8 cellular contexts compared by ENCODE assay signal in the genomic region with DNA sequence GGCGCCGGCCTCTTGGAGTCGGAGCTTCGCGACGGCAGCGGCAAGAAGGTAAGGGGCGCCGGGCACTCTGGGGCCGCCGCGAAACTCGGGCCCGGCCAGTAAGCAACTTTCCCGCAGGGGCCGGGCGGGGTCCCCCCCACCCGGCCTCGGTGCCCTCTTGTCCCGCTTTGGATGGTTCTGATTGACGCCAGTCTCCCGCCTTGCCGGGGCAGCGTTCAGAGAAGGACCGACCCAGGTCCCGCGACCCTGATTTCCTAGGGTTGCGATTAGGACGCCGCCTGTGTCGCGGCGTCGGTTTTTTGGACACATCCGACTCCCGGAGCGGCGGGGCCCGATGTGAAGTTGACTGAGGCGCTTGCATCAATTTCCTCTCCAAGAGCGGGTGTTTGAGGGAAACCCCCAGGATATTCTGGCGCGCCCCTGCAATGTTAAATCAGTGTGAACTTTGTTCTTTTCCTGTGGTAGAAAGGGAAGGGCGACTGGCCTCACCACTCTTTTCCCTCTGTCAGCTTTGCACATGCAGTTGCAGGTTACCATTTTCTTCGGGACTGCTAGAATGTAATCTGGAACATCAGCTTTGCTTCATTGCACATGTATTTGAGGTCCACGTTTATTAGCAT.
DNase-seq lines count a peak whose midpoint lies in the region; ATAC-seq and TF ChIP-seq lines count a peak whose summit lies in the region.

No MANE protein-coding gene starts in this region.

- H3K27ac ChIP-seq in brain microvascular endothelial cell, result peak overlapping the region; percentile 82

- peak overlapping the region; percentile 80 for H3K4me3 ChIP-seq in brain microvascular endothelial cell (ENCODE audit: low read depth, low read length)

- DNase-seq in NCI-H1105 treated with DMSO at 0.1 percent for 48 hours (lab: John Stamatoyannopoulos, UW), result peak; percentile 1
- no peak for DNase-seq in NCI-H1105 (lab: John Stamatoyannopoulos, UW)
- peak; percentile 56 for DNase-seq in T-helper 22 cell (ENCODE audit: low read depth)
- no peak for DNase-seq in brain microvascular endothelial cell
- DNase-seq in kidney tubule cell (ENCODE audit: low spot score), result peak; percentile 48
- peak; percentile 25 to 34 for DNase-seq in stimulated activated CD4-positive, alpha-beta T cell treated with anti-CD3 and anti-CD28 coated beads, Interleukin-1b, Interleukin-23, amount 100 ng/mL, for 4 hours (ENCODE audit: low read depth in 2 of 2)
- DNase-seq in AG08395 (ENCODE audit: low spot score), result no peak

- ATAC-seq in HG02798 (IDR thresholded peaks at IDR 0.05; ENCODE audit: poor library complexity, unreplicated experiment), result no peak

- H3K36me3 ChIP-seq in brain microvascular endothelial cell (replicated peaks), result no peaks in the 10 kb centered on the region

- in situ Hi-C loops in brain microvascular endothelial cell (cut with HindIII; ENCODE audit: low pct_ligation_motif_present, low sequenced_read_pairs), result no loop called here

- TF ChIP-seq CTCF in brain microvascular endothelial cell (IDR thresholded peaks at IDR 0.05; ENCODE audit: low read depth, low read length, missing control alignments), result no peak

- H3K27me3 ChIP-seq in brain microvascular endothelial cell (replicated peaks), result no peaks in the 10 kb centered on the region

Comparison
In these comparisons a context has a peak if more than half of its experiments do, and no peak if none do; other contexts are left out.
1. DNase-seq: peak in NCI-H1105 treated with DMSO at 0.1 percent for 48 hours (single experiment), T-helper 22 cell (single experiment), kidney tubule cell (single experiment) and stimulated activated CD4-positive, alpha-beta T cell treated with anti-CD3 and anti-CD28 coated beads, Interleukin-1b, Interleukin-23, amount 100 ng/mL, for 4 hours (2 of 2); none in NCI-H1105 (single experiment), brain microvascular endothelial cell (single experiment) and AG08395 (single experiment).